27 cellular contexts compared by ENCODE assay signal in genomic region chr5:121090822-121091221, GRCh38.
"Had no signal": no experiment of that assay in that cellular context is flagged by ENCODE, and none has a peak within 500 bp of the region (broad histone marks: within the 10 kb centered on the region; RNA-seq: fewer than 3 reads in every experiment).

No MANE protein-coding gene starts in this region.

- H3K4me1 ChIP-seq: breast epithelium, gastroesophageal sphincter, left ventricle myocardium inferior, prostate gland, sigmoid colon, stomach, tibial nerve had no signal

- DNase-seq: activated CD4-positive, alpha-beta memory T cell treated with anti-CD3 and anti-CD28 coated beads for 36 hours; activated CD4-positive, alpha-beta T cell treated with anti-CD3 and anti-CD28 coated beads for 48 hours; activated CD8-positive, alpha-beta memory T cell treated with anti-CD3 and anti-CD28 coated beads, Interleukin-2, amount 50 U/mL, for 4 hours; activated effector memory CD4-positive, alpha-beta T cell treated with anti-CD3 and anti-CD28 coated beads, Interleukin-2, amount 50 U/mL, for 16 hours; activated naive CD4-positive, alpha-beta T cell treated with anti-CD3 and anti-CD28 coated beads for 36 hours; activated naive CD8-positive, alpha-beta T cell treated with anti-CD3 and anti-CD28 coated beads, Interleukin-2, amount 10 ng/mL, durations not matched to agents 7 days and 5 days; activated T-cell treated with anti-CD3 and anti-CD28 coated beads, Interleukin-2, amount 50 U/mL, for 1 hour; amygdala; central memory CD4-positive, alpha-beta T cell; endodermal cell; islet precursor cell; left ventricle myocardium inferior; mucosa of descending colon; retina; sigmoid colon; small intestine; stimulated activated naive B cell treated with anti-CD40 and anti-IgM and Interleukin-4, amounts not matched to agents 10 μg/mL and 1 μg/mL and 100 μg/mL, for 72 hours; stomach; T-cell had no signal

- H3K9me3 ChIP-seq: gastroesophageal sphincter, left ventricle myocardium inferior, mucosa of descending colon, prostate gland, sigmoid colon, tibial nerve had no signal

- H3K4me3 ChIP-seq: breast epithelium, gastroesophageal sphincter, hepatocyte, left ventricle myocardium inferior, lung, mucosa of descending colon, prostate gland, sigmoid colon, stomach, tibial nerve had no signal

- H2AFZ ChIP-seq: hepatocyte had no signal

- H3K79me2 ChIP-seq: hepatocyte had no signal

- H3K27me3 ChIP-seq: breast epithelium, gastroesophageal sphincter, hepatocyte, sigmoid colon, stomach had no signal

- H3K4me2 ChIP-seq: hepatocyte had no signal

- H3K27ac ChIP-seq: breast epithelium, gastroesophageal sphincter, hepatocyte, left ventricle myocardium inferior, prostate gland, sigmoid colon, stomach, tibial nerve had no signal

- H3K36me3 ChIP-seq: breast epithelium, gastroesophageal sphincter, left ventricle myocardium inferior, prostate gland, sigmoid colon, stomach, tibial nerve had no signal

- ATAC-seq: esophagus mucosa; gastroesophageal sphincter; mucosa of descending colon; natural killer cell treated with Interleukin-12 subunit alpha and Interleukin-12 subunit beta and Interleukin-15 and Interleukin-18, amount 100 ng/mL, for 72 hours; stimulated activated naive B cell treated with anti-CD40 and anti-IgM and Interleukin-4, amounts not matched to agents 10 μg/mL and 1 μg/mL and 100 μg/mL, for 72 hours; T-cell had no signal
